In the genomic region with DNA sequence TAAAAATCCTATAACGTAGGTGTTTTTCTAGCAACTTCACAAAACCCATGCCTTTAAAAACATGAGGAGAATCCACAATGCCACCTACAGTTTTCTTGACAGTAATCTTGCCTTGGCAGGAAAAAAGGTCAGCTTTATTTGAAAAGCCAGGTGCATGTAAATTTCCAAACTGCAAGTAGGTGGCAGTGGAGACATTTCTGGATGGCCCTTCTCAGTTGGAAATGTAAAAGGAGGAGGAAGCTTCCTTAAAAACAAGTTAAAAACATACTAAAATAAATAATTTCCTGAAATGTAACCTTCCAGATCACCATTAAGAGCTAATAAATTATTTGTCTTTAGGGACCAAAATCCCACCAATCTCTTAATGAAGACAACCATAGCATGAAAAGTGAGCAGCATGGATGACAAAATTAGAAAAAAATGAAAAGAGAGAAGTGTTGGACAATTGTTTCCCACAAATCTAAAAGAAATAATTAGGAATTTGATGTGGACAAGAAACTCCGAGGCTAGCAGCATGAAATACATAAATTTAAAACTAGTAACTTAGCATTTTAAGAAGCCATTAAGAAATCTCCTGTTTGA, we compare ENCODE assay signal across 7 cellular contexts.
DNase-seq lines count a peak whose midpoint lies in the region; TF ChIP-seq lines count a peak whose summit lies in the region.

No MANE protein-coding gene starts in this region.

- H3K27me3 ChIP-seq in mesenchymal stem cell (ENCODE audit: control insufficient read depth in 1 of 2, insufficient read depth in 1 of 2, low read length in 2 of 2) (no peaks in the 10 kb centered on the region), Karpas-422 (ENCODE audit: low read length) (no peaks in the 10 kb centered on the region)

- H2AFZ ChIP-seq in mesenchymal stem cell (ENCODE audit: low read depth, low read length), result no peak overlapping the region
- H2AFZ ChIP-seq in Karpas-422 (ENCODE audit: low read length), result no peak overlapping the region

- no peak overlapping the region for H3K14ac ChIP-seq in mesenchymal stem cell (ENCODE audit: low read length in 2 of 2)

- no peaks in the 10 kb centered on the region for H3K79me1 ChIP-seq in mesenchymal stem cell (replicated peaks; ENCODE audit: low read length, poor library complexity, severe bottlenecking)

- H4K20me1 ChIP-seq in Karpas-422 (ENCODE audit: insufficient read depth, low read depth, low read length), result no peaks in the 10 kb centered on the region

- H3K23ac ChIP-seq in mesenchymal stem cell (ENCODE audit: low read length in 2 of 2), result no peak overlapping the region

- H2BK12ac ChIP-seq in mesenchymal stem cell (ENCODE audit: low read length in 2 of 2), result no peak overlapping the region

- no peak overlapping the region for H3K4ac ChIP-seq in mesenchymal stem cell (ENCODE audit: low read depth in 1 of 2, low read length in 2 of 2)

- H3K4me2 ChIP-seq in mesenchymal stem cell (ENCODE audit: low read length, poor library complexity, severe bottlenecking), result no peak overlapping the region
- H3K4me2 ChIP-seq in Karpas-422 (ENCODE audit: low read depth, low read length, poor library complexity, severe bottlenecking), result no peak overlapping the region

- in situ Hi-C loops in astrocyte of the cerebellum (cut with HindIII; ENCODE audit: low sequenced_read_pairs), result no loop called here

- no peak overlapping the region for H3K18ac ChIP-seq in mesenchymal stem cell (ENCODE audit: low read depth in 1 of 2, low read length in 2 of 2)

- H3K79me2 ChIP-seq in Karpas-422 (ENCODE audit: low read length), result no peaks in the 10 kb centered on the region

- TF ChIP-seq CTCF in GM12864 (IDR thresholded peaks at IDR 0.05; ENCODE audit: low read depth, low read length, missing control alignments), result peak; percentile 48
- peak; percentile 74 for TF ChIP-seq CTCF in astrocyte of the cerebellum (IDR thresholded peaks at IDR 0.05; ENCODE audit: low read depth, low read length, missing control alignments)

- no peaks in the 10 kb centered on the region for H3K36me3 ChIP-seq in mesenchymal stem cell (ENCODE audit: control insufficient read depth in 1 of 2, insufficient read depth in 2 of 2, low read depth in 1 of 2, low read length in 2 of 2)
- no peaks in the 10 kb centered on the region for H3K36me3 ChIP-seq in Karpas-422 (ENCODE audit: insufficient read depth, low read length)

- peak overlapping the region; percentile 56 for H3K9ac ChIP-seq in mesenchymal stem cell (ENCODE audit: low read length)
- H3K9ac ChIP-seq in Karpas-422 (ENCODE audit: low read length), result no peak overlapping the region

- H4K8ac ChIP-seq in mesenchymal stem cell (ENCODE audit: low read length), result no peak overlapping the region

- H2BK5ac ChIP-seq in mesenchymal stem cell (ENCODE audit: low read depth, low read length, poor library complexity, severe bottlenecking), result no peak overlapping the region

- no peak overlapping the region for H2BK120ac ChIP-seq in mesenchymal stem cell (ENCODE audit: low read depth, low read length)

- H3K4me1 ChIP-seq in mesenchymal stem cell (ENCODE audit: control insufficient read depth, insufficient read depth, low read depth, low read length), result no peaks in the 10 kb centered on the region
- no peaks in the 10 kb centered on the region for H3K4me1 ChIP-seq in Karpas-422 (ENCODE audit: low read length)

- H3K4me3 ChIP-seq in GM12864 (ENCODE audit: low read depth, low read length), result no peak overlapping the region
- H3K4me3 ChIP-seq in astrocyte of the cerebellum (ENCODE audit: low read depth, low read length), result no peak overlapping the region
- H3K4me3 ChIP-seq in mesenchymal stem cell (ENCODE audit: insufficient read depth in 1 of 2, low read depth in 1 of 2, low read length in 2 of 2), result no peak overlapping the region
- H3K4me3 ChIP-seq in Karpas-422 (ENCODE audit: low read length), result no peak overlapping the region

- no peak overlapping the region for H3K27ac ChIP-seq in mesenchymal stem cell (ENCODE audit: low read length, poor library complexity, severe bottlenecking)
- no peak overlapping the region for H3K27ac ChIP-seq in Karpas-422 (ENCODE audit: low read length)

- WGBS in mesenchymal stem cell, result 14% methylated on average over 1 of the region's 2 CpGs

- H4K91ac ChIP-seq in mesenchymal stem cell (ENCODE audit: low read length), result no peak overlapping the region

- H3K9me3 ChIP-seq in mesenchymal stem cell (ENCODE audit: control insufficient read depth, low read length), result no peaks in the 10 kb centered on the region
- no peaks in the 10 kb centered on the region for H3K9me3 ChIP-seq in Karpas-422 (ENCODE audit: low read length)

- no peak overlapping the region for H2AK5ac ChIP-seq in mesenchymal stem cell (ENCODE audit: low read length, severe bottlenecking)

- no peak for DNase-seq in GM12864 (ENCODE audit: low read depth)
- peak; percentile 50 to 80 (median 68) for DNase-seq in NCI-H1417 (lab: John Stamatoyannopoulos, UW)
- DNase-seq in astrocyte of the cerebellum (ENCODE audit: low read depth), result peak; percentile 16
- peak; percentile 61 for DNase-seq in mesenchymal stem cell
- no peak for DNase-seq in Karpas-422
- no peak for DNase-seq in GF-D8 (lab: John Stamatoyannopoulos, UW)
- DNase-seq in T-helper 1 cell, result no peak

- no peak overlapping the region for H2BK15ac ChIP-seq in mesenchymal stem cell (ENCODE audit: low read depth, poor library complexity, severe bottlenecking)

- H3K9me2 ChIP-seq in Karpas-422 (replicated peaks; ENCODE audit: insufficient read depth, low read length), result no peaks in the 10 kb centered on the region

Comparison
In these comparisons a context has a peak if more than half of its experiments do, and no peak if none do; other contexts are left out.
1. DNase-seq: peak in NCI-H1417 (3 of 3), astrocyte of the cerebellum (single experiment) and mesenchymal stem cell (single experiment); none in GM12864 (single experiment), Karpas-422 (single experiment), GF-D8 (single experiment) and T-helper 1 cell (0 of 5).